Comparison of ENCODE assay signal across 11 cellular contexts in the genomic region with DNA sequence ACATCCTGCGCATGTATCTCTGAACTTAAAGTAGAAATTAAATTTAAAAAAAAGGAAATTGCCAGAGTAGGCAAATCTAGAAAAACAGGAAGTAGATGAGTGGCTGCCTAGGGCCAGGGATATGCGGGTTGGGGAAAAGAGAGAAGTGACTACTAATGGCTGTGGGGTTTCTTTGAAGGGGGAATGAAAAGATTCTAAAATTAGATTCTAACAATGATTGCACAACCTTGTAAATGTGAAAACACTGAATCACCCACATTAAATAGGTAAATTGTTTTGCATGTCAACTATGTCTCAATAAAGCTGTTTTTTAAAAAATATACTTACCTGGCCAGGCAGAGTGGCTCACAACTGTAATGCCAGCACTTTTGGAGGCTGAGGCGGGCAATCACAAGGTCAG. TPM values are rescaled to one million over a fixed set of nuclear protein-coding genes. Genes with fewer than 3 reads are reported as not detected.
A peak's percentile ranks its signal among the peaks of the same experiment; 100 is the strongest.
DNase-seq lines count a peak whose midpoint lies in the region; ATAC-seq lines count a peak whose summit lies in the region.
"Had no signal": no experiment of that assay in that cellular context is flagged by ENCODE, and none has a peak within 500 bp of the region (broad histone marks: within the 10 kb centered on the region; RNA-seq: fewer than 3 reads in every experiment).

No MANE protein-coding gene starts in this region.

- DNase-seq in activated naive CD4-positive, alpha-beta T cell treated with anti-CD3 and anti-CD28 coated beads for 36 hours = peak; percentile 37
- DNase-seq in activated naive CD4-positive, alpha-beta T cell (lab: John Stamatoyannopoulos, UW) = no peak
- DNase-seq in NOMO-1 treated with DMSO at 0.1 percent for 48 hours (lab: John Stamatoyannopoulos, UW; ENCODE audit: unreplicated experiment) (peak; percentile 98), pons (ENCODE audit: low spot score) (peak; percentile 60), superior temporal gyrus (ENCODE audit: extremely low spot score) (no peak), SHP77 treated with DMSO at 0.1 percent for 48 hours (lab: John Stamatoyannopoulos, UW) (no peak)
- DNase-seq in activated T-helper 1 cell treated with anti-CD3 and anti-CD28 coated beads, Interleukin-12 subunit alpha, Interleukin-12 subunit beta, Interleukin-2, Interleukin-4 antibody, amounts not matched to agents 30 ng/mL and 10 ng/mL and 1 ng/mL, durations not matched to agents 14 hours and 24 hours and 36 hours (ENCODE audit: low spot score) = no peak
- DNase-seq: NCI-H1694, NCI-H82, upper lobe of left lung had no signal

- H3K27me3 Mint-ChIP-seq in activated naive CD4-positive, alpha-beta T cell treated with anti-CD3 and anti-CD28 coated beads for 36 hours (ENCODE audit: low read depth) = no peaks in the 10 kb centered on the region
- H3K27me3 Mint-ChIP-seq in activated T-helper 1 cell treated with anti-CD3 and anti-CD28 coated beads, Interleukin-12 subunit alpha, Interleukin-12 subunit beta, Interleukin-2, Interleukin-4 antibody, amounts not matched to agents 30 ng/mL and 10 ng/mL and 1 ng/mL, durations not matched to agents 14 hours and 24 hours and 36 hours (ENCODE audit: insufficient read depth) = peaks cover 2% of the 10 kb centered on the region

- no peak overlapping the region for H3K27ac Mint-ChIP-seq in activated naive CD4-positive, alpha-beta T cell treated with anti-CD3 and anti-CD28 coated beads for 36 hours
- no peak overlapping the region for H3K27ac Mint-ChIP-seq in activated T-helper 1 cell treated with anti-CD3 and anti-CD28 coated beads, Interleukin-12 subunit alpha, Interleukin-12 subunit beta, Interleukin-2, Interleukin-4 antibody, amounts not matched to agents 30 ng/mL and 10 ng/mL and 1 ng/mL, durations not matched to agents 14 hours and 24 hours and 36 hours

- CTCF ChIA-PET in activated naive CD4-positive, alpha-beta T cell treated with anti-CD3 and anti-CD28 coated beads for 36 hours (lab: Charles Lee) = interaction anchor here (0.9 kb wide), 1 partner anchor 121 kb away, joined by 3 read pairs; no protein-coding TSS in a partner anchor

- H3K36me3 Mint-ChIP-seq in activated naive CD4-positive, alpha-beta T cell treated with anti-CD3 and anti-CD28 coated beads for 36 hours (ENCODE audit: low read depth) = no peaks in the 10 kb centered on the region
- H3K36me3 Mint-ChIP-seq in activated T-helper 1 cell treated with anti-CD3 and anti-CD28 coated beads, Interleukin-12 subunit alpha, Interleukin-12 subunit beta, Interleukin-2, Interleukin-4 antibody, amounts not matched to agents 30 ng/mL and 10 ng/mL and 1 ng/mL, durations not matched to agents 14 hours and 24 hours and 36 hours (ENCODE audit: low read depth) = peaks cover 3% of the 10 kb centered on the region

- no peak for ATAC-seq in GM18517 (IDR thresholded peaks at IDR 0.05; ENCODE audit: unreplicated experiment)

- peaks cover 7% of the 10 kb centered on the region for H3K9me3 Mint-ChIP-seq in activated naive CD4-positive, alpha-beta T cell treated with anti-CD3 and anti-CD28 coated beads for 36 hours
- H3K9me3 Mint-ChIP-seq in activated T-helper 1 cell treated with anti-CD3 and anti-CD28 coated beads, Interleukin-12 subunit alpha, Interleukin-12 subunit beta, Interleukin-2, Interleukin-4 antibody, amounts not matched to agents 30 ng/mL and 10 ng/mL and 1 ng/mL, durations not matched to agents 14 hours and 24 hours and 36 hours = peaks cover 8% of the 10 kb centered on the region

- H3K4me1 Mint-ChIP-seq in activated naive CD4-positive, alpha-beta T cell treated with anti-CD3 and anti-CD28 coated beads for 36 hours (ENCODE audit: low read depth) = peaks cover 37% of the 10 kb centered on the region
- peaks cover 41% of the 10 kb centered on the region for H3K4me1 Mint-ChIP-seq in activated T-helper 1 cell treated with anti-CD3 and anti-CD28 coated beads, Interleukin-12 subunit alpha, Interleukin-12 subunit beta, Interleukin-2, Interleukin-4 antibody, amounts not matched to agents 30 ng/mL and 10 ng/mL and 1 ng/mL, durations not matched to agents 14 hours and 24 hours and 36 hours (ENCODE audit: low read depth)

- intact Hi-C loops in activated naive CD4-positive, alpha-beta T cell treated with anti-CD3 and anti-CD28 coated beads for 36 hours (cut with micrococcal nuclease) = loop anchor here (10.0 kb wide), 1 partner anchor 120 kb away; no protein-coding TSS in a partner anchor
- intact Hi-C loops in activated T-helper 1 cell treated with anti-CD3 and anti-CD28 coated beads, Interleukin-12 subunit alpha, Interleukin-12 subunit beta, Interleukin-2, Interleukin-4 antibody, amounts not matched to agents 30 ng/mL and 10 ng/mL and 1 ng/mL, durations not matched to agents 14 hours and 24 hours and 36 hours (cut with micrococcal nuclease) = loop anchor here (5.0 kb wide), 2 partner anchors 168 to 318 kb away; no protein-coding TSS in a partner anchor

- no peak overlapping the region for H3K4me3 Mint-ChIP-seq in activated naive CD4-positive, alpha-beta T cell treated with anti-CD3 and anti-CD28 coated beads for 36 hours
- peak overlapping the region; percentile 4 for H3K4me3 Mint-ChIP-seq in activated T-helper 1 cell treated with anti-CD3 and anti-CD28 coated beads, Interleukin-12 subunit alpha, Interleukin-12 subunit beta, Interleukin-2, Interleukin-4 antibody, amounts not matched to agents 30 ng/mL and 10 ng/mL and 1 ng/mL, durations not matched to agents 14 hours and 24 hours and 36 hours

RNA-seq across cellular contexts. Expression of a gene that starts 14.2 kb away (rescaled TPM):
- total RNA-seq in activated naive CD4-positive, alpha-beta T cell treated with anti-CD3 and anti-CD28 coated beads for 36 hours = not detected
- total RNA-seq in activated T-helper 1 cell treated with anti-CD3 and anti-CD28 coated beads, Interleukin-12 subunit alpha, Interleukin-12 subunit beta, Interleukin-2, Interleukin-4 antibody, amounts not matched to agents 30 ng/mL and 10 ng/mL and 1 ng/mL, durations not matched to agents 14 hours and 24 hours and 36 hours = not detected in 2 replicates
- total RNA-seq: upper lobe of left lung had no signal

RNA-seq across cellular contexts. Expression of a gene that starts 60.0 kb away (rescaled TPM):
- total RNA-seq in activated naive CD4-positive, alpha-beta T cell treated with anti-CD3 and anti-CD28 coated beads for 36 hours = not detected
- 0.26 and 0.42 TPM in 2 replicates for total RNA-seq in activated T-helper 1 cell treated with anti-CD3 and anti-CD28 coated beads, Interleukin-12 subunit alpha, Interleukin-12 subunit beta, Interleukin-2, Interleukin-4 antibody, amounts not matched to agents 30 ng/mL and 10 ng/mL and 1 ng/mL, durations not matched to agents 14 hours and 24 hours and 36 hours

Comparison
In these comparisons a context has a peak if more than half of its experiments do, and no peak if none do; other contexts are left out.
1. DNase-seq: peak in activated naive CD4-positive, alpha-beta T cell treated with anti-CD3 and anti-CD28 coated beads for 36 hours (single experiment), NOMO-1 treated with DMSO at 0.1 percent for 48 hours (single experiment) and pons (single experiment); none in activated naive CD4-positive, alpha-beta T cell (0 of 4), activated T-helper 1 cell treated with anti-CD3 and anti-CD28 coated beads, Interleukin-12 subunit alpha, Interleukin-12 subunit beta, Interleukin-2, Interleukin-4 antibody, amounts not matched to agents 30 ng/mL and 10 ng/mL and 1 ng/mL, durations not matched to agents 14 hours and 24 hours and 36 hours (single experiment), superior temporal gyrus (single experiment) and SHP77 treated with DMSO at 0.1 percent for 48 hours (single experiment).